29 cellular contexts compared by ENCODE assay signal in genomic region chr1:118008011-118008410, GRCh38.
"Had no signal": no experiment of that assay in that cellular context is flagged by ENCODE, and none has a peak within 500 bp of the region (broad histone marks: within the 10 kb centered on the region; RNA-seq: fewer than 3 reads in every experiment).

No MANE protein-coding gene starts in this region.

- H3K36me3 ChIP-seq: stomach, suprapubic skin, thoracic aorta, thyroid gland, tibial artery, tibial nerve, transverse colon, upper lobe of left lung, upper lobe of right lung, uterus, vagina had no signal

- FAIRE-seq: urothelium cell line had no signal

- H3K27ac Mint-ChIP-seq: stimulated activated effector memory CD8-positive, alpha-beta T cell treated with anti-CD3 and anti-CD28 coated beads, Interleukin-12 subunit alpha, Interleukin-12 subunit beta, amount 100 ng/mL, for 72 hours; stimulated activated memory B cell treated with anti-CD40 and anti-IgM and Interleukin-4, amounts not matched to agents 10 μg/mL and 1 μg/mL and 100 μg/mL, for 72 hours; stimulated activated naive B cell treated with anti-CD40 and anti-IgM and Interleukin-4, amounts not matched to agents 10 μg/mL and 1 μg/mL and 100 μg/mL, for 72 hours; stimulated activated naive CD8-positive, alpha-beta T cell treated with anti-CD3 and anti-CD28 coated beads, Interleukin-15, amount 100 ng/mL, for 72 hours; stimulated activated naive CD8-positive, alpha-beta T cell treated with anti-CD3 and anti-CD28 coated beads, Interleukin-15, Interleukin-2, amounts not matched to agents 100 ng/mL and 50 ng/mL, for 24 hours; type B pancreatic cell had no signal

- H3K4me1 ChIP-seq: stomach, suprapubic skin, testis, thyroid gland, tibial artery, tibial nerve, transverse colon, upper lobe of left lung, upper lobe of right lung, uterus, vagina had no signal

- H3K9me3 ChIP-seq: stomach, suprapubic skin, testis, thoracic aorta, thyroid gland, tibial artery, tibial nerve, transverse colon, upper lobe of left lung, upper lobe of right lung, uterus, vagina had no signal

- H3K4me3 ChIP-seq: stomach, suprapubic skin, testis, thoracic aorta, thyroid gland, tibial artery, tibial nerve, transverse colon, upper lobe of left lung, upper lobe of right lung, uterus, vagina had no signal

- H3K27me3 Mint-ChIP-seq: type B pancreatic cell had no signal

- H3K4me3 Mint-ChIP-seq: stimulated activated effector memory CD8-positive, alpha-beta T cell treated with anti-CD3 and anti-CD28 coated beads, Interleukin-12 subunit alpha, Interleukin-12 subunit beta, amount 100 ng/mL, for 72 hours; stimulated activated memory B cell treated with anti-CD40 and anti-IgM and Interleukin-4, amounts not matched to agents 10 μg/mL and 1 μg/mL and 100 μg/mL, for 72 hours; stimulated activated naive B cell treated with anti-CD40 and anti-IgM and Interleukin-4, amounts not matched to agents 10 μg/mL and 1 μg/mL and 100 μg/mL, for 72 hours; stimulated activated naive CD8-positive, alpha-beta T cell treated with anti-CD3 and anti-CD28 coated beads, Interleukin-15, amount 100 ng/mL, for 72 hours; stimulated activated naive CD8-positive, alpha-beta T cell treated with anti-CD3 and anti-CD28 coated beads, Interleukin-15, Interleukin-2, amounts not matched to agents 100 ng/mL and 50 ng/mL, for 24 hours; type B pancreatic cell had no signal

- ATAC-seq: stimulated activated effector memory CD8-positive, alpha-beta T cell treated with anti-CD3 and anti-CD28 coated beads, Interleukin-12 subunit alpha, Interleukin-12 subunit beta, amount 100 ng/mL, for 72 hours; stimulated activated memory B cell treated with anti-CD40 and anti-IgM and Interleukin-4, amounts not matched to agents 10 μg/mL and 1 μg/mL and 100 μg/mL, for 72 hours; stimulated activated naive B cell treated with anti-CD40 and anti-IgM and Interleukin-4, amounts not matched to agents 10 μg/mL and 1 μg/mL and 100 μg/mL, for 72 hours; stimulated activated naive CD8-positive, alpha-beta T cell treated with anti-CD3 and anti-CD28 coated beads, Interleukin-15, amount 100 ng/mL, for 72 hours; stimulated activated naive CD8-positive, alpha-beta T cell treated with anti-CD3 and anti-CD28 coated beads, Interleukin-15, Interleukin-2, amounts not matched to agents 100 U/mL and 50 U/mL, for 24 hours; upper lobe of right lung had no signal

- H3K27ac ChIP-seq: stomach, suprapubic skin, testis, thoracic aorta, thyroid gland, tibial artery, tibial nerve, transverse colon, upper lobe of left lung, upper lobe of right lung, uterus, vagina had no signal

- H3K36me3 Mint-ChIP-seq: stimulated activated effector memory CD8-positive, alpha-beta T cell treated with anti-CD3 and anti-CD28 coated beads, Interleukin-12 subunit alpha, Interleukin-12 subunit beta, amount 100 ng/mL, for 72 hours; stimulated activated memory B cell treated with anti-CD40 and anti-IgM and Interleukin-4, amounts not matched to agents 10 μg/mL and 1 μg/mL and 100 μg/mL, for 72 hours; stimulated activated naive B cell treated with anti-CD40 and anti-IgM and Interleukin-4, amounts not matched to agents 10 μg/mL and 1 μg/mL and 100 μg/mL, for 72 hours; type B pancreatic cell had no signal

- DNase-seq: stimulated activated CD4-positive, alpha-beta T cell treated with anti-CD3 and anti-CD28 coated beads, Interleukin-2, amount 100 ng/mL, for 48 hours; stimulated activated CD4-positive, alpha-beta T cell treated with anti-CD3 and anti-CD28 coated beads, Interleukin-4, amount 100 ng/mL, for 1 hour; stimulated activated CD4-positive, alpha-beta T cell treated with anti-CD3 and anti-CD28 coated beads, Interleukin-4, amount 100 ng/mL, for 24 hours; stimulated activated CD4-positive, alpha-beta T cell treated with anti-CD3 and anti-CD28 coated beads, Interleukin-4, amount 100 ng/mL, for 4 hours; stimulated activated CD8-positive, alpha-beta memory T cell treated with anti-CD3 and anti-CD28 coated beads, Interleukin-4, amount 100 ng/mL, for 48 hours; stimulated activated naive B cell treated with anti-CD40 and anti-IgM and Interleukin-4, amounts not matched to agents 10 μg/mL and 1 μg/mL and 100 μg/mL, for 72 hours; stimulated activated naive CD4-positive, alpha-beta T cell; stimulated activated naive CD4-positive, alpha-beta T cell treated with Interleukin-2 at 50 U/mL for 16 hours; stimulated activated naive CD8-positive, alpha-beta T cell treated with anti-CD3 and anti-CD28 coated beads, Interleukin-15, amount 100 ng/mL, for 72 hours; stimulated activated naive CD8-positive, alpha-beta T cell treated with anti-CD3 and anti-CD28 coated beads, Interleukin-15, Interleukin-2, amounts not matched to agents 100 U/mL and 50 U/mL, for 24 hours; stomach; substantia nigra; testis; thyroid gland; tibial artery; transverse colon; trophoblast cell; upper lobe of left lung; upper lobe of right lung; uterus had no signal

- H3K27me3 ChIP-seq: suprapubic skin, testis, thyroid gland, tibial artery, tibial nerve, transverse colon, upper lobe of left lung, upper lobe of right lung, uterus, vagina had no signal

- H3K4me1 Mint-ChIP-seq: stimulated activated effector memory CD8-positive, alpha-beta T cell treated with anti-CD3 and anti-CD28 coated beads, Interleukin-12 subunit alpha, Interleukin-12 subunit beta, amount 100 ng/mL, for 72 hours; stimulated activated memory B cell treated with anti-CD40 and anti-IgM and Interleukin-4, amounts not matched to agents 10 μg/mL and 1 μg/mL and 100 μg/mL, for 72 hours; stimulated activated naive B cell treated with anti-CD40 and anti-IgM and Interleukin-4, amounts not matched to agents 10 μg/mL and 1 μg/mL and 100 μg/mL, for 72 hours; stimulated activated naive CD8-positive, alpha-beta T cell treated with anti-CD3 and anti-CD28 coated beads, Interleukin-15, amount 100 ng/mL, for 72 hours had no signal

- H3K9me3 Mint-ChIP-seq: stimulated activated memory B cell treated with anti-CD40 and anti-IgM and Interleukin-4, amounts not matched to agents 10 μg/mL and 1 μg/mL and 100 μg/mL, for 72 hours had no signal
